15 cellular contexts compared by ENCODE assay signal in the genomic region with DNA sequence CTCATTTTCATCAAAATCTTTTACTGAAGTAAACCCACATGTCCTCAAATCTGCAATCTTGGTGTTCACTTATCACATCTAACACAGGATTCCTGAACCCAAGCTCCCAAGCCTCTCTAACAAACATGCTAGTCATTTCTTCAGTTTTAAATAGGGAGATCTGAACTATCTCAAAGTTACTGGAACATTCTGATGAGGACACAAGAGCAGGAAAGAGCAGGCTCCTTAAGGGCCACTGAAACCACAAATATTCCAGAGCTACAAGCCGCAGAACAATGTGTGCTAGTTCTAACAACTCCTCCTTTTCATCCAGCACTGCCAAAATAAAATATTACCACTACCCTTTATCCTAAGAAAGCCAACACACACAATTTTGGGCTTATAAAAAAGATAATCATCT. TPM values are rescaled to one million over a fixed set of nuclear protein-coding genes. Genes with fewer than 3 reads are reported as not detected.
DNase-seq lines count a peak whose midpoint lies in the region; ATAC-seq and TF ChIP-seq lines count a peak whose summit lies in the region.
"Had no signal": no experiment of that assay in that cellular context is flagged by ENCODE, and none has a peak within 500 bp of the region (broad histone marks: within the 10 kb centered on the region; RNA-seq: fewer than 3 reads in every experiment).

No MANE protein-coding gene starts in this region.

- peak; percentile 95 for ATAC-seq in left ventricle myocardium superior
- ATAC-seq in naive thymus-derived CD8-positive, alpha-beta T cell = no peak
- no peak for ATAC-seq in activated CD4-positive, alpha-beta T cell treated with anti-CD3 and anti-CD28 coated beads for 36 hours
- ATAC-seq: WTC11 had no signal

- H3K27me3 Mint-ChIP-seq in naive thymus-derived CD8-positive, alpha-beta T cell = no peaks in the 10 kb centered on the region
- no peaks in the 10 kb centered on the region for H3K27me3 Mint-ChIP-seq in activated CD4-positive, alpha-beta T cell treated with anti-CD3 and anti-CD28 coated beads for 36 hours
- H3K27me3 Mint-ChIP-seq: activated T-cell treated with anti-CD3 and anti-CD28 coated beads, Interleukin-2, amount 50 U/mL, for 24 hours; CD4-positive, alpha-beta T cell had no signal

- H3K4me3 ChIP-seq in breast epithelium (peak overlapping the region in 1 of 3 donors; percentile 10), subcutaneous abdominal adipose tissue (ENCODE audit: low read depth in 1 of 5, low read length in 5 of 5) (no peak overlapping the region)

- peak overlapping the region; percentile 29 to 80 for H3K27ac ChIP-seq in breast epithelium
- peak overlapping the region; percentile 11 for H3K27ac ChIP-seq in subcutaneous abdominal adipose tissue (ENCODE audit: low read depth, low read length)

- H3K4me3 Mint-ChIP-seq in naive thymus-derived CD8-positive, alpha-beta T cell = no peak overlapping the region
- no peak overlapping the region for H3K4me3 Mint-ChIP-seq in activated CD4-positive, alpha-beta T cell treated with anti-CD3 and anti-CD28 coated beads for 36 hours
- H3K4me3 Mint-ChIP-seq: activated T-cell treated with anti-CD3 and anti-CD28 coated beads, Interleukin-2, amount 50 U/mL, for 24 hours; CD4-positive, alpha-beta T cell; WTC11 had no signal

- TF ChIP-seq POLR2A in breast epithelium (IDR thresholded peaks at IDR 0.05) = no peak

- H3K36me3 Mint-ChIP-seq in naive thymus-derived CD8-positive, alpha-beta T cell = peaks cover 2 to 46% (median 35%) of the 10 kb centered on the region in 3 donors
- peaks cover 25% of the 10 kb centered on the region for H3K36me3 Mint-ChIP-seq in activated CD4-positive, alpha-beta T cell treated with anti-CD3 and anti-CD28 coated beads for 36 hours (ENCODE audit: low read depth)
- H3K36me3 Mint-ChIP-seq: WTC11 had no signal

- H3K9me3 ChIP-seq in breast epithelium = no peaks in the 10 kb centered on the region
- no peaks in the 10 kb centered on the region for H3K9me3 ChIP-seq in subcutaneous abdominal adipose tissue (ENCODE audit: control insufficient read depth in 5 of 5, low read length in 5 of 5)

- H3K4me1 Mint-ChIP-seq in naive thymus-derived CD8-positive, alpha-beta T cell = peaks cover 0 to 9% (median 2%) of the 10 kb centered on the region in 4 donors
- H3K4me1 Mint-ChIP-seq in activated CD4-positive, alpha-beta T cell treated with anti-CD3 and anti-CD28 coated beads for 36 hours = no peaks in the 10 kb centered on the region

- DNase-seq in GM04503 (ENCODE audit: low read depth) (peak; percentile 60), breast epithelium (ENCODE audit: low spot score in 2 of 2) (peak in 1 of 2 donors; percentile 53), left ventricle myocardium superior (no peak), COR-L47 (lab: John Stamatoyannopoulos, UW) (no peak)
- DNase-seq in naive thymus-derived CD8-positive, alpha-beta T cell = no peak
- no peak for DNase-seq in activated naive CD4-positive, alpha-beta T cell treated with Interleukin-2 at 50 U/mL for 16 hours
- no peak for DNase-seq in activated CD4-positive, alpha-beta T cell treated with anti-CD3 and anti-CD28 coated beads for 36 hours
- DNase-seq: activated T-cell treated with anti-CD3 and anti-CD28 coated beads, Interleukin-2, amount 50 U/mL, for 24 hours; CD4-positive, alpha-beta T cell; central memory CD4-positive, alpha-beta T cell; NCI-H1048; NCI-H524; retina had no signal

- CTCF ChIA-PET in activated CD4-positive, alpha-beta T cell treated with anti-CD3 and anti-CD28 coated beads for 36 hours (lab: Charles Lee) = no interaction called here

- TF ChIP-seq CTCF in breast epithelium (IDR thresholded peaks at IDR 0.05) = no peak

- intact Hi-C loops in breast epithelium (cut with DNase I; ENCODE audit: low total_unique reads) (no loop called here), left ventricle myocardium superior (cut with micrococcal nuclease) (no loop called here)
- intact Hi-C loops in activated CD4-positive, alpha-beta T cell treated with anti-CD3 and anti-CD28 coated beads for 36 hours (cut with DNase I, micrococcal nuclease) = no loop called here

- H3K9ac ChIP-seq in subcutaneous abdominal adipose tissue (ENCODE audit: low read length in 5 of 5) = no peak overlapping the region

- peaks cover 4 to 71% (median 26%) of the 10 kb centered on the region in 9 donors for H3K9me3 Mint-ChIP-seq in naive thymus-derived CD8-positive, alpha-beta T cell
- H3K9me3 Mint-ChIP-seq in activated CD4-positive, alpha-beta T cell treated with anti-CD3 and anti-CD28 coated beads for 36 hours (ENCODE audit: low read depth) = peaks cover 14% of the 10 kb centered on the region
- H3K9me3 Mint-ChIP-seq: WTC11 had no signal

- H3K36me3 ChIP-seq in breast epithelium (no peaks in the 10 kb centered on the region), subcutaneous abdominal adipose tissue (ENCODE audit: control insufficient read depth in 5 of 5, insufficient read depth in 5 of 5, low read length in 5 of 5) (no peaks in the 10 kb centered on the region)

- H3K4me1 ChIP-seq in breast epithelium (no peaks in the 10 kb centered on the region), subcutaneous abdominal adipose tissue (ENCODE audit: control insufficient read depth in 5 of 5, insufficient read depth in 5 of 5, low read length in 5 of 5) (peaks cover 0 to 9% (median 0%) of the 10 kb centered on the region in 5 donors)

- POLR2A ChIA-PET in naive thymus-derived CD8-positive, alpha-beta T cell (lab: Charles Lee) = no interaction called here
- POLR2A ChIA-PET in activated CD4-positive, alpha-beta T cell treated with anti-CD3 and anti-CD28 coated beads for 36 hours (lab: Charles Lee) = no interaction called here

- H3K27me3 ChIP-seq in breast epithelium = no peaks in the 10 kb centered on the region
- no peaks in the 10 kb centered on the region for H3K27me3 ChIP-seq in subcutaneous abdominal adipose tissue (ENCODE audit: control insufficient read depth in 5 of 5, insufficient read depth in 4 of 5, low read length in 5 of 5)

- no peak overlapping the region for H3K27ac Mint-ChIP-seq in naive thymus-derived CD8-positive, alpha-beta T cell
- no peak overlapping the region for H3K27ac Mint-ChIP-seq in activated CD4-positive, alpha-beta T cell treated with anti-CD3 and anti-CD28 coated beads for 36 hours
- H3K27ac Mint-ChIP-seq: activated T-cell treated with anti-CD3 and anti-CD28 coated beads, Interleukin-2, amount 50 U/mL, for 24 hours; CD4-positive, alpha-beta T cell; WTC11 had no signal

RNA-seq across cellular contexts. Expression of a gene that starts 38.9 kb away (rescaled TPM):
- total RNA-seq in breast epithelium (10 to 100 TPM; 21.1 to 26.2 (median 23.3) TPM), left ventricle myocardium superior (9.3 TPM)
- 1 to 10 TPM; 8.4 to 9.7 TPM for total RNA-seq in naive thymus-derived CD8-positive, alpha-beta T cell
- 10 to 100 TPM in 2 of 3 donors, 1 to 10 TPM in 1; 8.7 to 15.6 (median 12.8) TPM for polyA plus RNA-seq in naive thymus-derived CD8-positive, alpha-beta T cell
- total RNA-seq in activated CD4-positive, alpha-beta T cell treated with anti-CD3 and anti-CD28 coated beads for 36 hours = 10 to 100 TPM; 16.0 to 25.2 TPM
